8 cellular contexts compared by ENCODE assay signal in the genomic region with DNA sequence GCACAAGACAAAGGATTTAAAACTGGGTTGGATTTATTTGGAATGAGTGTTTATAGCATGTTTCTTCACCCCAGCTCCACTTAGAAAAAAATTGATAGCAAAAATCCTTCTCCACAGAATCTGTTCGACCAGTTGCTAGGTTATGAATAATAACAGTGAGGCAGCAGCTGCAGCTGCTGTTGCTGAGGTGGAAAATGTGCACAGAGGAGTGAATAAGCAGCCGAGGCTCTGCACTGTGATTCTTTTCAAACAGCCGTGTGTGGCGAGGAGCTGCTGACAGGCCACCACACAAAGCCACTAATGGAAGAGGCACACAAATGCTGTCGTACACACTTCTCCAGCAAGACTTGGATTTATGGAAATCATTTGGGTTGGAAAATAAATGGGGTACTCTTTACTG. TPM values are rescaled to one million over a fixed set of nuclear protein-coding genes. Genes with fewer than 3 reads are reported as not detected.
DNase-seq lines count a peak whose midpoint lies in the region; ATAC-seq and TF ChIP-seq lines count a peak whose summit lies in the region.

No MANE protein-coding gene starts in this region.

- DNase-seq in HCEC 1CT (peak; percentile 57), SHP77 (lab: John Stamatoyannopoulos, UW) (peak; percentile 40 to 50), PC-3 (no peak)

- H3K4me2 ChIP-seq in PC-3 (ENCODE audit: low read length), result no peak overlapping the region

- H3K79me2 ChIP-seq in PC-3 (ENCODE audit: low read length), result no peaks in the 10 kb centered on the region

- 0 to 11% methylated on average over 5 of the region's 5 CpGs for WGBS in gastroesophageal sphincter (ENCODE audit: low coverage in 1 of 2), 2 donors

- TF ChIP-seq CTCF in gastroesophageal sphincter (IDR thresholded peaks at IDR 0.05) (no peak), PC-3 (conservative IDR thresholded peaks at IDR 0.05; ENCODE audit: low read depth, low read length) (no peak)

- H3K9me3 ChIP-seq in gastroesophageal sphincter, result no peaks in the 10 kb centered on the region
- no peaks in the 10 kb centered on the region for H3K9me3 ChIP-seq in PC-3 (ENCODE audit: low read length)

- H3K9ac ChIP-seq in rectal smooth muscle tissue (ENCODE audit: low read length), result no peak overlapping the region
- H3K9ac ChIP-seq in PC-3 (ENCODE audit: low read length), result no peak overlapping the region

- BruUV-seq in PC-3 (replicated peaks; lab: Mats Ljungman, UMichigan), result no TSS peak

- TF ChIP-seq EP300 in gastroesophageal sphincter (IDR thresholded peaks at IDR 0.05), result no peak

- peaks cover 6% of the 10 kb centered on the region; the same call in 1 of the 2 replicates for H4K20me1 ChIP-seq in PC-3 (ENCODE audit: low read length)

- H3K4me3 ChIP-seq in gastroesophageal sphincter (no peak overlapping the region), rectal smooth muscle tissue (ENCODE audit: low read length) (no peak overlapping the region), PC-3 (ENCODE audit: low read length) (no peak overlapping the region)

- no peaks in the 10 kb centered on the region for H3K27me3 ChIP-seq in gastroesophageal sphincter
- H3K27me3 ChIP-seq in rectal smooth muscle tissue (ENCODE audit: control insufficient read depth, insufficient read depth, low read length), result no peaks in the 10 kb centered on the region
- no peaks in the 10 kb centered on the region for H3K27me3 ChIP-seq in PC-3 (ENCODE audit: low read length)

- intact Hi-C loops in PC-3 (cut with micrococcal nuclease), result no loop called here

- no peak for TF ChIP-seq POLR2A in gastroesophageal sphincter (IDR thresholded peaks at IDR 0.05)

- H3K36me3 ChIP-seq in gastroesophageal sphincter (peaks cover 0 to 24% of the 10 kb centered on the region in 2 donors), rectal smooth muscle tissue (ENCODE audit: control insufficient read depth, insufficient read depth, low read length) (no peaks in the 10 kb centered on the region), PC-3 (ENCODE audit: low read depth, low read length) (no peaks in the 10 kb centered on the region; the same call in 1 of the 2 replicates)

- CTCF ChIA-PET in PC-3 (lab: Charles Lee), result no interaction called here

- peaks cover 4% of the 10 kb centered on the region for H3F3A ChIP-seq in PC-3 (ENCODE audit: low read length, unreplicated experiment)

- H2AFZ ChIP-seq in PC-3 (ENCODE audit: low read length), result no peak overlapping the region

- ATAC-seq in gastroesophageal sphincter, result no peak
- ATAC-seq in GM19452 (IDR thresholded peaks at IDR 0.05; ENCODE audit: unreplicated experiment), result no peak
- ATAC-seq in GM19467 (IDR thresholded peaks at IDR 0.05; ENCODE audit: unreplicated experiment), result no peak
- ATAC-seq in GM18867 (IDR thresholded peaks at IDR 0.05; ENCODE audit: unreplicated experiment), result no peak
- no peak for ATAC-seq in PC-3

- POLR2A ChIA-PET in PC-3 (lab: Charles Lee; ENCODE audit: unreplicated experiment), result interaction anchor here (0.9 kb wide), 1 partner anchor 308 kb away, joined by 8 read pairs; no protein-coding TSS in a partner anchor

- H3K27ac ChIP-seq in gastroesophageal sphincter (peak overlapping the region; percentile 49 to 76 (median 71)), rectal smooth muscle tissue (ENCODE audit: low read depth, low read length) (peak overlapping the region; percentile 29), PC-3 (ENCODE audit: low read length) (no peak overlapping the region)

- H3K9me2 ChIP-seq in PC-3 (replicated peaks; ENCODE audit: low read length), result no peaks in the 10 kb centered on the region

- H3K4me1 ChIP-seq in gastroesophageal sphincter, result peaks cover 4 to 56% (median 23%) of the 10 kb centered on the region in 3 donors
- peaks cover 18% of the 10 kb centered on the region for H3K4me1 ChIP-seq in rectal smooth muscle tissue (ENCODE audit: control insufficient read depth, insufficient read depth, low read length)
- peaks cover 11% of the 10 kb centered on the region; the same call in 1 of the 2 replicates for H3K4me1 ChIP-seq in PC-3 (ENCODE audit: insufficient read depth, low read length)

RNA-seq across cellular contexts. Expression of gene RASL11A, which starts 6.4 kb away (rescaled TPM):
- total RNA-seq in gastroesophageal sphincter (10 to 100 TPM; 12.8 to 53.6 (median 35.4) TPM), PC-3 (2014; rRNA removed) (43.3 and 59.7 TPM in 2 replicates)

RNA-seq across cellular contexts. Expression of gene RPL21, which starts 12.8 kb away (rescaled TPM):
- total RNA-seq in gastroesophageal sphincter, result 1,000 to 10,000 TPM in 3 of 4 donors, 100 to 1,000 TPM in 1; 336 to 1,611 (median 1,228) TPM
- total RNA-seq in PC-3 (2014; rRNA removed), result 380 and 552 TPM in 2 replicates
